8 cellular contexts compared by ENCODE assay signal in the genomic region with DNA sequence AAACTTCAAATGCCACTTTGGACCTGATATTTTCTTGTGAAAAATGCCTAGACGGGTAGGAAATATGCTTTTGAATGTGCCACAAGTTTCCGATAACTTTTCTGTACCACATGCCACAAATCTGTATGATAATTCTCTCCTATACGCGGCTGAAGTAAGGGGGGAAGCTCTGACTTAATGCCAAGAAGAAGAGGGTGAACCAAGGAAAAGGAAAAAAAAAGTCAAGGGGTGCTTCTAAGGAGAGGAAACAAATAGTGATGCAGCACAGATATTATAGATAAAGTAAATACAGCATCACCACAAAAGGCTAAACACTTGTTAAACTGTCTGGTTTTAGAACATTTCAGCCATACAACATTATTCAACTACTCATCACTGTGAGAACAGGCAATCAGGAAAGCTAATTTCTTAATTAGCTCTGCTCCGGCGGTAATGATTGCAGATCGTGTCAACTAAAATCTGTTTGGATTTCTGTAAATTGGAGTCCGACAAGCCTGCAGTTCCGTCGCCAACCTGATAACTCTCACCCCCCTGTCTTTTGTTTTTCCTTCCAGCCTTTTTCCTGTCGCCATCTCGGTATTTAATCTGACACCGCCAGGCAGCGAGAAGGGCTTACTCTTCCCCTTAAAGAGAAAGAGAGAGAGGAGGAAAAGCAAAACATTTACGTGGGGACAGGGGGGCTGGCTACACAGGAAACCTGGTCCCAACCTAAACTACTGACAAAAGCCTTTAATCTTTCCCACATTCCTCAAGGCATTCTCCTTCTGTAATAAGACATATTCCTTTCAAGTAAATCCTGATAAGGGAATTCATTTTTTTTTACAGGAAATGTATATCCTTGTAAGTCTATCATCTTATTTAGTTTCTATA.
DNase-seq lines count a peak whose midpoint lies in the region; ATAC-seq and TF ChIP-seq lines count a peak whose summit lies in the region.

No MANE protein-coding gene starts in this region.

- no peak for DNase-seq in CD8-positive, alpha-beta memory T cell
- DNase-seq in NT2/D1 (ENCODE audit: low read depth, low spot score) (peak; percentile 55), fibroblast of gingiva (ENCODE audit: low read depth) (peak; percentile 48), progenitor cell of endocrine pancreas (ENCODE audit: low spot score, unreplicated experiment) (no peak), SIG-M5 (lab: John Stamatoyannopoulos, UW) (no peak), SW 1271 (lab: John Stamatoyannopoulos, UW) (no peak)

- ATAC-seq in GM21423 (IDR thresholded peaks at IDR 0.05; ENCODE audit: unreplicated experiment): no peak
- ATAC-seq in GM21360 (IDR thresholded peaks at IDR 0.05; ENCODE audit: unreplicated experiment): no peak

- no peaks in the 10 kb centered on the region for H3K36me3 ChIP-seq in CD8-positive, alpha-beta memory T cell (ENCODE audit: insufficient read depth, low read length)
- peaks cover 5% of the 10 kb centered on the region for H3K36me3 ChIP-seq in NT2/D1 (ENCODE audit: insufficient read depth, insufficient read length, low read length)

- peaks cover 2 to 3% of the 10 kb centered on the region in 2 donors for H3K27me3 Mint-ChIP-seq in CD8-positive, alpha-beta memory T cell
- H3K27me3 Mint-ChIP-seq in progenitor cell of endocrine pancreas: peaks cover 94% of the 10 kb centered on the region

- POLR2A ChIA-PET in CD8-positive, alpha-beta memory T cell (lab: Charles Lee): no interaction called here

- H3K36me3 Mint-ChIP-seq in CD8-positive, alpha-beta memory T cell: peaks cover 0 to 1% (median 1%) of the 10 kb centered on the region in 3 donors
- H3K36me3 Mint-ChIP-seq in progenitor cell of endocrine pancreas (ENCODE audit: insufficient read depth): no peaks in the 10 kb centered on the region

- no peaks in the 10 kb centered on the region for H3K27me3 ChIP-seq in CD8-positive, alpha-beta memory T cell (ENCODE audit: insufficient read depth, low read length, poor library complexity, severe bottlenecking)
- no peaks in the 10 kb centered on the region for H3K27me3 ChIP-seq in NT2/D1 (ENCODE audit: insufficient read depth, insufficient read length)

- H3K9me3 ChIP-seq in CD8-positive, alpha-beta memory T cell (ENCODE audit: low read length): no peaks in the 10 kb centered on the region
- H3K9me3 ChIP-seq in NT2/D1 (ENCODE audit: insufficient read depth, low read length): no peaks in the 10 kb centered on the region

- peak overlapping the region; percentile 32 to 93 (median 66) for H3K27ac Mint-ChIP-seq in CD8-positive, alpha-beta memory T cell
- H3K27ac Mint-ChIP-seq in progenitor cell of endocrine pancreas: no peak overlapping the region

- CTCF ChIA-PET in CD8-positive, alpha-beta memory T cell (lab: Charles Lee): no interaction called here

- no peak overlapping the region for H3K4me3 ChIP-seq in CD8-positive, alpha-beta memory T cell (ENCODE audit: low read length)
- no peak overlapping the region for H3K4me3 ChIP-seq in NT2/D1 (ENCODE audit: insufficient read length, low read depth)

- H3K9ac ChIP-seq in NT2/D1 (ENCODE audit: insufficient read length, low read depth): no peak overlapping the region

- H3K27ac ChIP-seq in CD8-positive, alpha-beta memory T cell (ENCODE audit: low read depth, low read length): peak overlapping the region; percentile 2

- TF ChIP-seq CTCF in progenitor cell of endocrine pancreas (IDR thresholded peaks at IDR 0.05; ENCODE audit: unreplicated experiment): peak; percentile 30

- H3K4me1 Mint-ChIP-seq in CD8-positive, alpha-beta memory T cell: peaks cover 64 to 72% (median 71%) of the 10 kb centered on the region in 3 donors
- H3K4me1 Mint-ChIP-seq in progenitor cell of endocrine pancreas (ENCODE audit: low read depth): peaks cover 5% of the 10 kb centered on the region

- no peaks in the 10 kb centered on the region for H3K9me3 Mint-ChIP-seq in CD8-positive, alpha-beta memory T cell
- H3K9me3 Mint-ChIP-seq in progenitor cell of endocrine pancreas (ENCODE audit: low read depth): no peaks in the 10 kb centered on the region

- peak overlapping the region; percentile 32 to 63 (median 51) for H3K4me3 Mint-ChIP-seq in CD8-positive, alpha-beta memory T cell
- no peak overlapping the region for H3K4me3 Mint-ChIP-seq in progenitor cell of endocrine pancreas (ENCODE audit: low read depth)

- peaks cover 23% of the 10 kb centered on the region for H3K4me1 ChIP-seq in CD8-positive, alpha-beta memory T cell (ENCODE audit: insufficient read depth, low read length)
- H3K4me1 ChIP-seq in NT2/D1 (ENCODE audit: insufficient read depth, insufficient read length): peaks cover 5% of the 10 kb centered on the region

Comparison
In these comparisons a context has a peak if more than half of its experiments do, and no peak if none do; other contexts are left out.
1. DNase-seq: peak in NT2/D1 (single experiment) and fibroblast of gingiva (single experiment); none in CD8-positive, alpha-beta memory T cell (0 of 5), progenitor cell of endocrine pancreas (single experiment), SIG-M5 (single experiment) and SW 1271 (0 of 2).